In the genomic region with DNA sequence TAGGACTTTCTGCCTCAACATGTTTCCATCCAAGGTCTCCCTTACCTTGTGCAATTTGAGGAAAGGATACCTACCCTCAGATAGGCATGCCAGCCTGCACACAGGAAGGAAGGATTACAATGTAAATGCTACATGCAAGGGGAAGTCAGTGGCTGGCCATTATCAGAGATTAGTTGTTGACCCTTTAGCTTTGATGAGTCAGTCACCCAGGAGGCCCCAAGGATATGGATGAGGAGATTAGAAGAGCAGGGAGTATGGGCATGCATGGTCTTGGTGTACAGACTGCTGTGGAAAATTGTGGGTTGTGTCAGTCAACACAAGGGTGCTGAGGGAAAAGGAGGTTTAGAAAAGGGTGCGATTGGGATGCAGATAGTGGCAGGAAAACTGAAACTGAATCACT, we compare ENCODE assay signal across 25 cellular contexts.
"Had no signal": no experiment of that assay in that cellular context is flagged by ENCODE, and none has a peak within 500 bp of the region (broad histone marks: within the 10 kb centered on the region; RNA-seq: fewer than 3 reads in every experiment).

No MANE protein-coding gene starts in this region.

- H3K4me1 Mint-ChIP-seq: activated CD4-positive, alpha-beta memory T cell treated with anti-CD3 and anti-CD28 coated beads, Interleukin-2, amount 10 ng/mL, durations not matched to agents 7 days and 5 days; activated naive CD8-positive, alpha-beta T cell treated with anti-CD3 and anti-CD28 coated beads, Interleukin-2, amount 10 ng/mL, durations not matched to agents 7 days and 5 days; naive thymus-derived CD8-positive, alpha-beta T cell; T-cell had no signal

- H3K36me3 Mint-ChIP-seq: activated naive CD8-positive, alpha-beta T cell treated with anti-CD3 and anti-CD28 coated beads, Interleukin-2, amount 10 ng/mL, durations not matched to agents 7 days and 5 days; mesothelial cell of epicardium; naive thymus-derived CD8-positive, alpha-beta T cell; T-cell had no signal

- H3K36me3 ChIP-seq: cardiac muscle cell, left lung, ovary, right atrium auricular region, upper lobe of right lung had no signal

- H3K27me3 Mint-ChIP-seq: activated CD4-positive, alpha-beta memory T cell treated with anti-CD3 and anti-CD28 coated beads, Interleukin-2, amount 10 ng/mL, durations not matched to agents 7 days and 5 days; activated naive CD8-positive, alpha-beta T cell treated with anti-CD3 and anti-CD28 coated beads, Interleukin-2, amount 10 ng/mL, durations not matched to agents 7 days and 5 days had no signal

- ATAC-seq: activated T-cell treated with anti-CD3 and anti-CD28 coated beads, Interleukin-2, amount 50 U/mL, for 72 hours; left lung; naive thymus-derived CD8-positive, alpha-beta T cell; psoas muscle; stimulated activated naive CD8-positive, alpha-beta T cell treated with anti-CD3 and anti-CD28 coated beads, Interleukin-15, Interleukin-2, amounts not matched to agents 100 U/mL and 50 U/mL, for 24 hours; T-cell; upper lobe of right lung had no signal

- H3K4me1 ChIP-seq: left lung, psoas muscle, right atrium auricular region, upper lobe of right lung had no signal

- H3K27me3 ChIP-seq: cardiac muscle cell, ovary, right atrium auricular region, upper lobe of right lung had no signal

- DNase-seq: activated CD4-positive, alpha-beta memory T cell treated with anti-CD3 and anti-CD28 coated beads, Interleukin-2, amount 10 ng/mL, durations not matched to agents 7 days and 5 days; activated CD4-positive, alpha-beta T cell treated with anti-CD3 and anti-CD28 coated beads for 48 hours; activated effector memory CD4-positive, alpha-beta T cell treated with Interleukin-2 at 50 U/mL for 16 hours; activated naive CD4-positive, alpha-beta T cell treated with anti-CD3 and anti-CD28 coated beads for 36 hours; activated naive CD8-positive, alpha-beta T cell treated with anti-CD3 and anti-CD28 coated beads, Interleukin-2, amount 10 ng/mL, durations not matched to agents 7 days and 5 days; activated T-cell treated with anti-CD3 and anti-CD28 coated beads, Interleukin-2, amount 50 U/mL, for 72 hours; amygdala; cortex of kidney; erythroblast; foreskin fibroblast; left lung; naive thymus-derived CD8-positive, alpha-beta T cell; ovary; psoas muscle; stimulated activated CD4-positive, alpha-beta T cell treated with anti-CD3 and anti-CD28 coated beads, Interleukin-12 subunit alpha, Interleukin-12 subunit beta, amount 100 ng/mL, for 4 hours; stimulated activated CD4-positive, alpha-beta T cell treated with anti-CD3 and anti-CD28 coated beads, Interleukin-4, amount 100 ng/mL, for 4 hours; stimulated activated naive CD8-positive, alpha-beta T cell treated with anti-CD3 and anti-CD28 coated beads, Interleukin-15, Interleukin-2, amounts not matched to agents 100 U/mL and 50 U/mL, for 24 hours; T-cell; upper lobe of right lung had no signal

- H3K4me3 Mint-ChIP-seq: activated CD4-positive, alpha-beta memory T cell treated with anti-CD3 and anti-CD28 coated beads, Interleukin-2, amount 10 ng/mL, durations not matched to agents 7 days and 5 days; activated naive CD4-positive, alpha-beta T cell treated with anti-CD3 and anti-CD28 coated beads for 36 hours; activated naive CD8-positive, alpha-beta T cell treated with anti-CD3 and anti-CD28 coated beads, Interleukin-2, amount 10 ng/mL, durations not matched to agents 7 days and 5 days; activated T-cell treated with anti-CD3 and anti-CD28 coated beads, Interleukin-2, amount 50 U/mL, for 72 hours; mesothelial cell of epicardium; naive thymus-derived CD8-positive, alpha-beta T cell; T-cell; T-helper 2 cell treated with Interferon-gamma antibody and Interleukin-4, amounts not matched to agents 5 μg/mL and 100 μg/mL, for 36 hours had no signal

- H3K27ac Mint-ChIP-seq: activated CD4-positive, alpha-beta memory T cell treated with anti-CD3 and anti-CD28 coated beads, Interleukin-2, amount 10 ng/mL, durations not matched to agents 7 days and 5 days; activated naive CD4-positive, alpha-beta T cell treated with anti-CD3 and anti-CD28 coated beads for 36 hours; activated naive CD8-positive, alpha-beta T cell treated with anti-CD3 and anti-CD28 coated beads, Interleukin-2, amount 10 ng/mL, durations not matched to agents 7 days and 5 days; activated T-cell treated with anti-CD3 and anti-CD28 coated beads, Interleukin-2, amount 50 U/mL, for 72 hours; mesothelial cell of epicardium; naive thymus-derived CD8-positive, alpha-beta T cell; T-cell; T-helper 2 cell treated with Interferon-gamma antibody and Interleukin-4, amounts not matched to agents 5 μg/mL and 100 μg/mL, for 36 hours had no signal

- H3K27ac ChIP-seq: cardiac muscle cell, left lung, ovary, psoas muscle, right atrium auricular region, upper lobe of right lung had no signal

- FAIRE-seq: endometrium had no signal

- H3K9me3 Mint-ChIP-seq: activated CD4-positive, alpha-beta memory T cell treated with anti-CD3 and anti-CD28 coated beads, Interleukin-2, amount 10 ng/mL, durations not matched to agents 7 days and 5 days; activated naive CD4-positive, alpha-beta T cell treated with anti-CD3 and anti-CD28 coated beads for 36 hours; activated naive CD8-positive, alpha-beta T cell treated with anti-CD3 and anti-CD28 coated beads, Interleukin-2, amount 10 ng/mL, durations not matched to agents 7 days and 5 days; activated T-cell treated with anti-CD3 and anti-CD28 coated beads, Interleukin-2, amount 50 U/mL, for 72 hours; mesothelial cell of epicardium; naive thymus-derived CD8-positive, alpha-beta T cell; T-cell; T-helper 2 cell treated with Interferon-gamma antibody and Interleukin-4, amounts not matched to agents 5 μg/mL and 100 μg/mL, for 36 hours had no signal

- H3K9me3 ChIP-seq: left lung, ovary, psoas muscle, right atrium auricular region, upper lobe of right lung had no signal

- H3K4me3 ChIP-seq: cardiac muscle cell, left lung, lung, ovary, psoas muscle, right atrium auricular region, upper lobe of right lung had no signal
